In the genomic region with DNA sequence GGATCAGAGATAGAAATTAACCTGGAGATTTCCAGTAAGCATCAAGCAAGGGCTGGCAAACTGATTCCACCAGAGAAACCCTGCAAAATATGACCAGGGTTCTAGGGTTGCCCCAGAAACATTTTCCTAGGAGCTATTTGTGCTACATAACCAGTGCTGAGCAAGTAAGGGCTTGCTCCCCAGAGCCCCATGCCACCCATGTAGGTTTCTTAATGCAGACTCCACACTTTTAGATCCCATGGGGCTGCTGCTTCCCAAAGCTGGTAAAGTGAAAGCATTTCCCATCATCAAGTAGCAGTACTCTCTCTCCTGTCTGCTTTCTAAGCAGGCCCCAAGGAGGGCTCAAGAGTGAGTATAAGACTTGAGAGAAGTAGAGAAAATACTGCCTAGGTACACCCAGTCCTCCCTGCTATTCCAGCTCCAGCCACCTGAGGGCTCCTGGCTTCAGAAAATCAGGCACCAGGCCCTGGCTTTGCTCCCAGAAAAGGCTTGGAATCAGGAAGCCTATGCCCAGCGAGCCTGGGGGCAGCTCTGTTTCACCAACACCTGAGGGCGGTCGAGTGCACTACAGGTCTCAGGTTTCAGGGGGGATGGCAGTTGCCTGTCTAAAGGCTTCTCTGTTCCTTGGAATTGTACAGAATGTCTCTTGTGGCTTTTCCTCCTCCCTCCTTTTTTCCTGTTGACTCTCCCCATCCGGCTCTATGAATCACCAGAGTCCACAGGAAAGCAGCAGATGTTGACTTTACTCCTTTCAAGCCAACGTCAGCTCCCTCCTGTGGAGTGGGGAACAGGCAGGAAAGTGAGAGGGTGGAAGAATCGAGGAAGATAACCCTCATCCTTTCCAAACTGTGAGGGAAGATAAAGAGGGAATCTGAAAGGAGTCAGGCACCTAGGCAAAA, we compare ENCODE assay signal across 8 cellular contexts. TPM values are rescaled to one million over a fixed set of nuclear protein-coding genes. Genes with fewer than 3 reads are reported as not detected.
DNase-seq lines count a peak whose midpoint lies in the region; ATAC-seq and TF ChIP-seq lines count a peak whose summit lies in the region.

No MANE protein-coding gene starts in this region.

- H3K9me3 ChIP-seq in right atrium auricular region (no peaks in the 10 kb centered on the region), aorta (ENCODE audit: control insufficient read depth, low read length) (no peaks in the 10 kb centered on the region)

- H3K27me3 ChIP-seq in right atrium auricular region (no peaks in the 10 kb centered on the region), aorta (ENCODE audit: control insufficient read depth in 1 of 2, insufficient read depth in 2 of 2, low read length in 1 of 2) (no peaks in the 10 kb centered on the region)

- H3K36me3 ChIP-seq in right atrium auricular region (no peaks in the 10 kb centered on the region), aorta (ENCODE audit: control insufficient read depth in 1 of 2, insufficient read depth in 2 of 2, low read length in 1 of 2) (peaks cover 2 to 3% of the 10 kb centered on the region in 2 donors)

- in situ Hi-C loops in astrocyte of the cerebellum (cut with HindIII; ENCODE audit: low sequenced_read_pairs): no loop called here

- intact Hi-C loops in posterior vena cava (cut with DNase I) (no loop called here), aorta (cut with DNase I) (loop anchor here (2.0 to 10.0 kb wide), 2 partner anchors 19 to 123 kb away; partner anchors contain the start of gene ITGA10 (in 1 of the 2))

- WGBS in aorta, 2 donors: 0% methylated on average over 6 of the region's 6 CpGs

- peak; percentile 84 for TF ChIP-seq CTCF in GM12875 (IDR thresholded peaks at IDR 0.05; ENCODE audit: borderline replicate concordance, insufficient read depth, low read depth, low read length)
- TF ChIP-seq CTCF in astrocyte of the cerebellum (IDR thresholded peaks at IDR 0.05; ENCODE audit: low read depth, low read length, missing control alignments): peak; percentile 99
- TF ChIP-seq CTCF in right atrium auricular region (IDR thresholded peaks at IDR 0.05): peak; percentile 84 to 97

- H3K27ac ChIP-seq in right atrium auricular region (peak overlapping the region; percentile 82 to 87), aorta (ENCODE audit: low read depth in 1 of 2, low read length in 2 of 2) (peak overlapping the region; percentile 91 to 100)

- H3K4me3 ChIP-seq in GM12875 (ENCODE audit: low read depth, low read length): no peak overlapping the region
- peak overlapping the region; percentile 13 for H3K4me3 ChIP-seq in astrocyte of the cerebellum (ENCODE audit: low read depth, low read length)
- peak overlapping the region in 1 of 2 donors; percentile 10 for H3K4me3 ChIP-seq in right atrium auricular region
- H3K4me3 ChIP-seq in aorta (ENCODE audit: low read length in 2 of 2): no peak overlapping the region

- DNase-seq in NCI-H1436 treated with DMSO at 0.1 percent for 48 hours (lab: John Stamatoyannopoulos, UW) (peak; percentile 86), T-helper 1 cell (peak in 4 of 5 donors; percentile 21 to 42 (median 26)), astrocyte of the cerebellum (ENCODE audit: low read depth) (peak; percentile 100), right atrium auricular region (ENCODE audit: low spot score) (peak; percentile 95), posterior vena cava (ENCODE audit: low spot score) (peak; percentile 95), aorta (peak; percentile 94 to 96)

- H3K4me1 ChIP-seq in right atrium auricular region (peaks cover 0 to 27% of the 10 kb centered on the region in 2 donors), aorta (ENCODE audit: control insufficient read depth in 1 of 2, insufficient read depth in 2 of 2, low read length in 2 of 2) (peaks cover 6% of the 10 kb centered on the region in 2 donors)

- ATAC-seq in aorta (ENCODE audit: low FRiP score) (peak; percentile 93), GM18873 (IDR thresholded peaks at IDR 0.05; ENCODE audit: low FRiP score, unreplicated experiment) (no peak)

RNA-seq across cellular contexts. Expression of gene ANKRD35, which starts 6.2 kb away (rescaled TPM):
- total RNA-seq in right atrium auricular region (1 to 10 TPM; 1.8 to 2.4 TPM), posterior vena cava (1 to 10 TPM; 5.0 to 7.0 TPM), aorta (1 to 10 TPM; 3.8 to 7.2 TPM)
- 10 to 100 TPM in 1 of 2 donors, 1 to 10 TPM in 1; 8.4 to 23.6 TPM for polyA plus RNA-seq in aorta

RNA-seq across cellular contexts. Expression of gene ITGA10, which starts 18.0 kb away (rescaled TPM):
- 10 to 100 TPM in 1 of 2 donors, 1 to 10 TPM in 1; 5.4 to 21.6 TPM for total RNA-seq in right atrium auricular region
- 1 to 10 TPM; 5.7 to 9.0 TPM for total RNA-seq in posterior vena cava
- 100 to 1,000 TPM in 1 of 2 donors, 10 to 100 TPM in 1; 74.6 to 123 TPM for total RNA-seq in aorta
- polyA plus RNA-seq in aorta: 100 to 1,000 TPM in 1 of 2 donors, 1 to 10 TPM in 1; 7.6 to 296 TPM

RNA-seq across cellular contexts. Expression of gene PEX11B, which starts 26.7 kb away (rescaled TPM):
- total RNA-seq in right atrium auricular region (10 to 100 TPM; 20.1 to 21.2 TPM), posterior vena cava (10 to 100 TPM; 19.8 to 24.4 TPM), aorta (10 to 100 TPM; 14.9 to 20.6 TPM)
- polyA plus RNA-seq in aorta: 10 to 100 TPM; 10.0 to 18.2 TPM

RNA-seq across cellular contexts. Expression of gene PIAS3, which starts 33.0 kb away (rescaled TPM):
- total RNA-seq in right atrium auricular region: 10 to 100 TPM; 11.4 to 18.0 TPM
- total RNA-seq in posterior vena cava: 10 to 100 TPM; 28.6 to 34.7 TPM
- 10 to 100 TPM; 44.5 to 60.6 TPM for total RNA-seq in aorta
- 10 to 100 TPM; 12.3 to 81.7 TPM for polyA plus RNA-seq in aorta

RNA-seq across cellular contexts. Expression of gene RBM8A, which starts 35.4 kb away (rescaled TPM):
- total RNA-seq in right atrium auricular region (10 to 100 TPM; 75.2 to 91.1 TPM), posterior vena cava (10 to 100 TPM; 81.0 to 83.3 TPM), aorta (10 to 100 TPM; 81.2 to 84.5 TPM)
- polyA plus RNA-seq in aorta: 10 to 100 TPM; 42.6 to 74.1 TPM

Comparison
In these comparisons a context has a peak if more than half of its experiments do, and no peak if none do; other contexts are left out.
1. DNase-seq: peak in every context shown above with its lines; median percentile 100 in astrocyte of the cerebellum; 95 in right atrium auricular region; 95 in posterior vena cava; 95 in aorta; 86 in NCI-H1436 treated with DMSO at 0.1 percent for 48 hours; 26 in T-helper 1 cell.
2. intact Hi-C loops: an anchor here in aorta (2.0 to 10.0 kb wide); none called in posterior vena cava.